ENCODE assay signal across 12 cellular contexts in the genomic region with DNA sequence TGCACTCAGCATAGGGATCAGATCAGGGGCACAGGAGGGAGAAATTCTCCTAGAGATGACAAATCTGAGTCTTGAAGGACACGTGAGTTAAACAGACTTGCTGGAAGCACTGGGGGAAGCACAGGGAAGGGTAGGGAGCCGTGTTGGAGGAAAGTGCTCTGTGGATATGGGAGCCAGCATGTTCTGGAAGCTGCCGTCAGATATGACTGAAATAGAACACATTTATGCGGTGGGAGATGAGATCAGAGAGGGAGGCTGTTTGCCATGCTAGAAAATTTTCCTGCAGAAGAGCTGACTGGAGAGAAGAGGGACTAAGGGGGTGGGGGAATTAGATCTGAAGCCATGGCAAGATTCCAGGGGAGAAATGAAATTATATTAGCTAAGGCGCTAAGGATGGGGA. TPM values are rescaled to one million over a fixed set of nuclear protein-coding genes. Genes with fewer than 3 reads are reported as not detected.
DNase-seq lines count a peak whose midpoint lies in the region; ATAC-seq and TF ChIP-seq lines count a peak whose summit lies in the region.
"Had no signal": no experiment of that assay in that cellular context is flagged by ENCODE, and none has a peak within 500 bp of the region (broad histone marks: within the 10 kb centered on the region; RNA-seq: fewer than 3 reads in every experiment).

No MANE protein-coding gene starts in this region.

- H3K4me3 ChIP-seq in OCI-LY1 (ENCODE audit: low read depth, low read length, poor library complexity, severe bottlenecking) (no peak overlapping the region), dorsolateral prefrontal cortex (peak overlapping the region in 33 of 59 donors; percentile 1 to 97 (median 86))

- H3K4me3 Mint-ChIP-seq in activated CD4-positive, alpha-beta T cell treated with anti-CD3 and anti-CD28 coated beads, Interleukin-2, amount 10 ng/mL, durations not matched to agents 24 days and 14 days: peak overlapping the region; percentile 96
- peak overlapping the region; percentile 98 for H3K4me3 Mint-ChIP-seq in progenitor cell of endocrine pancreas (ENCODE audit: low read depth)

- peak overlapping the region; percentile 78 for H3K4me2 ChIP-seq in OCI-LY1 (ENCODE audit: low read length)

- TF ChIP-seq CTCF in OCI-LY1 (IDR thresholded peaks at IDR 0.05; ENCODE audit: low read length): no peak
- no peak for TF ChIP-seq CTCF in dorsolateral prefrontal cortex (IDR thresholded peaks at IDR 0.05 in 54 of 56, conservative IDR thresholded peaks at IDR 0.05 in 2 of 56; ENCODE audit: low read depth in 1 of 56, partially characterized antibody in 56 of 56)
- no peak for TF ChIP-seq CTCF in progenitor cell of endocrine pancreas (IDR thresholded peaks at IDR 0.05; ENCODE audit: unreplicated experiment)

- H3K36me3 ChIP-seq in OCI-LY1 (ENCODE audit: insufficient read depth, low read length): peaks cover 35% of the 10 kb centered on the region

- peaks cover 33% of the 10 kb centered on the region for H3K36me3 Mint-ChIP-seq in activated CD4-positive, alpha-beta T cell treated with anti-CD3 and anti-CD28 coated beads, Interleukin-2, amount 10 ng/mL, durations not matched to agents 24 days and 14 days (ENCODE audit: low read depth)
- peaks cover 16% of the 10 kb centered on the region for H3K36me3 Mint-ChIP-seq in progenitor cell of endocrine pancreas (ENCODE audit: insufficient read depth)

- no peaks in the 10 kb centered on the region for H4K20me1 ChIP-seq in OCI-LY1 (ENCODE audit: insufficient read depth, low read length)

- DNase-seq in activated CD4-positive, alpha-beta T cell treated with anti-CD3 and anti-CD28 coated beads, Interleukin-2, amount 10 ng/mL, durations not matched to agents 24 days and 14 days: no peak
- DNase-seq in activated CD4-positive, alpha-beta T cell treated with anti-CD3 and anti-CD28 coated beads for 4 hours: no peak
- DNase-seq in dorsolateral prefrontal cortex: peak in 1 of 10 donors; percentile 33
- DNase-seq in progenitor cell of endocrine pancreas (ENCODE audit: low spot score, unreplicated experiment): no peak
- DNase-seq in NCI-H510A (lab: John Stamatoyannopoulos, UW): no peak
- no peak for DNase-seq in NCI-H226
- DNase-seq: activated CD4-positive, alpha-beta T cell treated with anti-CD3 and anti-CD28 coated beads, Interleukin-2, amount 50 U/mL, for 4 hours; foreskin fibroblast; NCI-H2171; stimulated activated CD8-positive, alpha-beta memory T cell treated with anti-CD3 and anti-CD28 coated beads, Interleukin-4, amount 100 ng/mL, for 48 hours had no signal

- no peak overlapping the region for H2AFZ ChIP-seq in OCI-LY1 (ENCODE audit: low read length)

- H3K27ac ChIP-seq in OCI-LY1 (ENCODE audit: low read depth, low read length, poor library complexity, severe bottlenecking) (no peak overlapping the region), dorsolateral prefrontal cortex (peak overlapping the region in 28 of 59 donors; percentile 1 to 92 (median 32))

- H3K9me3 ChIP-seq in OCI-LY1 (ENCODE audit: low read length): 0 out of 2 replicates have a peak, but pooled peaks cover 3% of the 10 kb centered on the region

- H3K9me2 ChIP-seq in OCI-LY1 (ENCODE audit: low read depth, low read length): no peaks in the 10 kb centered on the region

- H3K4me1 ChIP-seq in OCI-LY1 (ENCODE audit: insufficient read depth, low read length, severe bottlenecking): peaks cover 18% of the 10 kb centered on the region

- H3F3A ChIP-seq in OCI-LY1 (ENCODE audit: insufficient read depth, low read length): no peaks in the 10 kb centered on the region

- no peaks in the 10 kb centered on the region for H3K27me3 Mint-ChIP-seq in activated CD4-positive, alpha-beta T cell treated with anti-CD3 and anti-CD28 coated beads, Interleukin-2, amount 10 ng/mL, durations not matched to agents 24 days and 14 days
- H3K27me3 Mint-ChIP-seq in progenitor cell of endocrine pancreas: peaks cover 15% of the 10 kb centered on the region

- intact Hi-C loops in activated CD4-positive, alpha-beta T cell treated with anti-CD3 and anti-CD28 coated beads, Interleukin-2, amount 10 ng/mL, durations not matched to agents 24 days and 14 days (cut with micrococcal nuclease): loop anchor here (5.0 kb wide), 1 partner anchor 573 kb away; the partner anchor contains the start of gene ATG7
- intact Hi-C loops in dorsolateral prefrontal cortex (cut with DNase I): loop anchor here (10.0 kb wide), 1 partner anchor 200 kb away; no protein-coding TSS in a partner anchor

- H3K79me2 ChIP-seq in OCI-LY1 (ENCODE audit: insufficient read depth, low read length): peaks cover 9% of the 10 kb centered on the region

- peak overlapping the region; percentile 73 for H3K27ac Mint-ChIP-seq in activated CD4-positive, alpha-beta T cell treated with anti-CD3 and anti-CD28 coated beads, Interleukin-2, amount 10 ng/mL, durations not matched to agents 24 days and 14 days
- H3K27ac Mint-ChIP-seq in progenitor cell of endocrine pancreas: no peak overlapping the region

- peak overlapping the region; percentile 76; the same call in 1 of the 2 replicates for H3K9ac ChIP-seq in OCI-LY1 (ENCODE audit: low read length)

- no peak for ATAC-seq in HG02852 (IDR thresholded peaks at IDR 0.05; ENCODE audit: unreplicated experiment)

- no peaks in the 10 kb centered on the region for H3K9me3 Mint-ChIP-seq in activated CD4-positive, alpha-beta T cell treated with anti-CD3 and anti-CD28 coated beads, Interleukin-2, amount 10 ng/mL, durations not matched to agents 24 days and 14 days
- H3K9me3 Mint-ChIP-seq in progenitor cell of endocrine pancreas (ENCODE audit: low read depth): peaks cover 5% of the 10 kb centered on the region

- peaks cover 19% of the 10 kb centered on the region for H3K4me1 Mint-ChIP-seq in activated CD4-positive, alpha-beta T cell treated with anti-CD3 and anti-CD28 coated beads, Interleukin-2, amount 10 ng/mL, durations not matched to agents 24 days and 14 days
- peaks cover 17% of the 10 kb centered on the region for H3K4me1 Mint-ChIP-seq in progenitor cell of endocrine pancreas (ENCODE audit: low read depth)

- peaks cover 5% of the 10 kb centered on the region; the same call in 1 of the 2 replicates for H3K27me3 ChIP-seq in OCI-LY1 (ENCODE audit: insufficient read depth, low read length)
- H3K27me3 ChIP-seq in dorsolateral prefrontal cortex: no peaks in the 10 kb centered on the region

RNA-seq across cellular contexts. Expression of gene TAMM41, which starts 1.8 kb away (rescaled TPM):
- 34.2 and 35.6 TPM in 2 replicates for total RNA-seq in activated CD4-positive, alpha-beta T cell treated with anti-CD3 and anti-CD28 coated beads, Interleukin-2, amount 10 ng/mL, durations not matched to agents 24 days and 14 days
- total RNA-seq in dorsolateral prefrontal cortex (10 to 100 TPM; 19.6 to 60.4 (median 33.1) TPM), progenitor cell of endocrine pancreas (30.5 and 33.3 TPM in 2 replicates)
